31 cellular contexts compared by ENCODE assay signal in the genomic region with DNA sequence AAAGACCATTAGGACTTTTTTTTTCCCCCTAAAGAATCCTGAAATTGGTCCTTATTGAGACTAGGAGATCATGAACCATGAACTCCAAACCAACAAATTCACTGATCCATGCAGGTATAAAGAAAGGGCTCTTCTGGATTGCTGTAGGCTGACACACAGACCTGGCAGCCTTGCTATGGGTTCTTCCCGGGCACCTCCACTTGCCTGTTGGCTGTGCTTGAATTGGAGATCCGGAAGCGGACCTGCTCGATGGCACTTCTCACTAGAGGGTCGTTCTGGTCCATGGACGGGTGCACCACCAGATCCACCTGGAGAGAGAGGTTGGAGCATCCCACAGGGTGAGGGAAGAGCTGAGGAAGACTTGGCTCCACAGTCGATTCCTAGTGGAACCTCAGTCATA.
"Had no signal": no experiment of that assay in that cellular context is flagged by ENCODE, and none has a peak within 500 bp of the region (broad histone marks: within the 10 kb centered on the region; RNA-seq: fewer than 3 reads in every experiment).

No MANE protein-coding gene starts in this region.

- H3K27ac Mint-ChIP-seq: activated B cell treated with CpG ODN at 0.5 μM for 24 hours; activated CD4-positive, alpha-beta T cell treated with anti-CD3 and anti-CD28 coated beads, Interleukin-2, amount 10 ng/mL, durations not matched to agents 24 days and 14 days; activated T-helper 17 cell treated with anti-CD3 and anti-CD28 coated beads, Interleukin-2, amount 50 U/mL, for 72 hours had no signal

- H3K4me1 ChIP-seq: SJCRH30 had no signal

- H3K4me3 ChIP-seq: cardiac muscle cell, MG63, SJCRH30 had no signal

- H3K27me3 ChIP-seq: brain microvascular endothelial cell, cardiac muscle cell, MG63, SJCRH30 had no signal

- H3K9me3 ChIP-seq: MG63, SJCRH30 had no signal

- H3K4me1 Mint-ChIP-seq: activated B cell treated with CpG ODN at 0.5 μM for 24 hours; activated CD4-positive, alpha-beta T cell treated with anti-CD3 and anti-CD28 coated beads, Interleukin-2, amount 10 ng/mL, durations not matched to agents 24 days and 14 days; activated T-helper 17 cell treated with anti-CD3 and anti-CD28 coated beads, Interleukin-2, amount 50 U/mL, for 72 hours had no signal

- ATAC-seq: activated T-helper 17 cell treated with anti-CD3 and anti-CD28 coated beads, Interleukin-2, amount 50 U/mL, for 72 hours; HepG2; Panc1; SK-N-SH treated with all-trans-retinoic acid at 6 μM for 48 hours had no signal

- H3K27me3 Mint-ChIP-seq: activated B cell treated with CpG ODN at 0.5 μM for 24 hours; activated CD4-positive, alpha-beta T cell treated with anti-CD3 and anti-CD28 coated beads, Interleukin-2, amount 10 ng/mL, durations not matched to agents 24 days and 14 days; activated T-helper 17 cell treated with anti-CD3 and anti-CD28 coated beads, Interleukin-2, amount 50 U/mL, for 72 hours had no signal

- H3K9me3 Mint-ChIP-seq: activated B cell treated with CpG ODN at 0.5 μM for 24 hours; activated CD4-positive, alpha-beta T cell treated with anti-CD3 and anti-CD28 coated beads, Interleukin-2, amount 10 ng/mL, durations not matched to agents 24 days and 14 days; activated T-helper 17 cell treated with anti-CD3 and anti-CD28 coated beads, Interleukin-2, amount 50 U/mL, for 72 hours had no signal

- DNase-seq: activated B cell treated with CpG ODN at 0.5 μM for 24 hours; activated CD4-positive, alpha-beta T cell treated with anti-CD3 and anti-CD28 coated beads for 1 hour; activated CD4-positive, alpha-beta T cell treated with anti-CD3 and anti-CD28 coated beads, Interleukin-2, amount 10 ng/mL, durations not matched to agents 24 days and 14 days; activated CD4-positive, alpha-beta T cell treated with anti-CD3 and anti-CD28 coated beads, Interleukin-2, amount 50 U/mL, for 48 hours; activated gamma-delta T cell treated with Interleukin-2 at 50 U/mL for 16 hours; activated naive CD4-positive, alpha-beta T cell treated with anti-CD3 and anti-CD28 coated beads, Interleukin-2, amount 50 U/mL, for 16 hours; activated T-cell treated with anti-CD3 and anti-CD28 coated beads for 4 hours; activated T-cell treated with anti-CD3 and anti-CD28 coated beads, Interleukin-2, amount 50 U/mL, for 48 hours; amygdala; brain microvascular endothelial cell; MG63; MV-4-11; NCI-H1417 treated with DMSO at 0.1 percent for 48 hours; NCI-H1694; NCI-H2029; NCI-H2107; NCI-H345; NCI-H510A treated with DMSO at 0.1 percent for 48 hours; NCI-H69; NK-92 treated with Interleukin-12 subunit alpha and Interleukin-12 subunit beta, amount 100 ng/mL, for 24 hours; OCI-M1; Right ventricle myocardium superior; RPMI8226; SJCRH30; SW 1271 had no signal

- H3K27ac ChIP-seq: brain microvascular endothelial cell, cardiac muscle cell, SJCRH30 had no signal

- H3K4me3 Mint-ChIP-seq: activated B cell treated with CpG ODN at 0.5 μM for 24 hours; activated CD4-positive, alpha-beta T cell treated with anti-CD3 and anti-CD28 coated beads, Interleukin-2, amount 10 ng/mL, durations not matched to agents 24 days and 14 days; activated T-helper 17 cell treated with anti-CD3 and anti-CD28 coated beads, Interleukin-2, amount 50 U/mL, for 72 hours had no signal

- FAIRE-seq: astrocyte, HepG2 had no signal
